14 cellular contexts compared by ENCODE assay signal in the genomic region with DNA sequence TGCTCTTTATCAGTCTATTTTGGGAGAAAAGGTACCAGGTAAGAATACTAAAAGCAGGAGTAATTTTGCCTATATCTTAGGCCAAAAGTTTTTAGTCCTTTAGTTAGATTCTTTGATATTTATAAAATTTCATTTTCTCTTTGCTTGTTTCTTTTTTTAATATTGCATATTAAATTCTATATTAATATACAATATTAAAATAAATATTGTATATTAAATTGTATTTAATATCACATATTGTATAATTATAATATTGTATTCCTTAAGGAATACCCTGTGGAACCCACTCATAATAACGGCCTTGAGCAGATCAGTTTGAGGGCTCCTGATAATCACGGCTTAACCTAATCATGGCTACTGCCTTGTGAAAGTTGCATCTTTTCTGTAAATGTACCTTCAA. TPM values are rescaled to one million over a fixed set of nuclear protein-coding genes. Genes with fewer than 3 reads are reported as not detected.
DNase-seq lines count a peak whose midpoint lies in the region; ATAC-seq and TF ChIP-seq lines count a peak whose summit lies in the region.
"Had no signal": no experiment of that assay in that cellular context is flagged by ENCODE, and none has a peak within 500 bp of the region (broad histone marks: within the 10 kb centered on the region; RNA-seq: fewer than 3 reads in every experiment).

No MANE protein-coding gene starts in this region.

- H3K9me3 Mint-ChIP-seq in activated naive CD4-positive, alpha-beta T cell treated with anti-CD3 and anti-CD28 coated beads, Interleukin-2, amount 50 U/mL, for 24 hours = no peaks in the 10 kb centered on the region

- peak overlapping the region; percentile 85 for H3K4me2 ChIP-seq in skeletal muscle satellite cell (ENCODE audit: low read length)

- no peak overlapping the region for H3K27ac Mint-ChIP-seq in activated naive CD4-positive, alpha-beta T cell treated with anti-CD3 and anti-CD28 coated beads, Interleukin-2, amount 50 U/mL, for 24 hours
- H3K27ac Mint-ChIP-seq in T-helper 17 cell = no peak overlapping the region

- H3K9me3 ChIP-seq in T-helper 17 cell (ENCODE audit: control insufficient read depth, low read length, poor library complexity, severe bottlenecking) (no peaks in the 10 kb centered on the region), skeletal muscle satellite cell (replicated peaks; ENCODE audit: low read length) (no peaks in the 10 kb centered on the region), upper lobe of right lung (no peaks in the 10 kb centered on the region)
- H3K9me3 ChIP-seq: left lung, thoracic aorta had no signal

- H3K4me1 ChIP-seq in skeletal muscle satellite cell (ENCODE audit: control insufficient read depth, insufficient read depth, low read length) (peaks cover 12% of the 10 kb centered on the region), upper lobe of right lung (peaks cover 23% of the 10 kb centered on the region)

- no peak for ATAC-seq in T-helper 17 cell
- no peak for ATAC-seq in upper lobe of right lung
- ATAC-seq: left lung had no signal

- intact Hi-C loops in upper lobe of right lung (cut with DNase I) = no loop called here

- H3K27ac ChIP-seq in upper lobe of right lung = no peak overlapping the region
- H3K27ac ChIP-seq: left lung had no signal

- DNase-seq in activated naive CD4-positive, alpha-beta T cell treated with Interleukin-2 at 50 U/mL for 16 hours = no peak
- DNase-seq in T-helper 17 cell (no peak), fibroblast of mammary gland (ENCODE audit: low read depth) (no peak), upper lobe of right lung (no peak), cortex of kidney (lab: John Stamatoyannopoulos, UW) (no peak), islet precursor cell (no peak)
- DNase-seq: activated gamma-delta T cell; COR-L47; left lung; NCI-H2171 treated with DMSO at 0.1 percent for 48 hours; stimulated activated CD4-positive, alpha-beta T cell treated with anti-CD3 and anti-CD28 coated beads, Interleukin-15, amount 100 ng/mL, for 24 hours had no signal

- no peaks in the 10 kb centered on the region for H3K27me3 Mint-ChIP-seq in activated naive CD4-positive, alpha-beta T cell treated with anti-CD3 and anti-CD28 coated beads, Interleukin-2, amount 50 U/mL, for 24 hours
- H3K27me3 Mint-ChIP-seq in T-helper 17 cell = no peaks in the 10 kb centered on the region

- H3K9ac ChIP-seq in skeletal muscle satellite cell (ENCODE audit: low read depth, low read length) = peak overlapping the region; percentile 100

- no peak for TF ChIP-seq CTCF in fibroblast of mammary gland (conservative IDR thresholded peaks at IDR 0.05; ENCODE audit: control insufficient read depth, insufficient read depth, low read depth, low read length)
- no peak for TF ChIP-seq CTCF in upper lobe of right lung (IDR thresholded peaks at IDR 0.05)

- H3K36me3 ChIP-seq in skeletal muscle satellite cell (ENCODE audit: insufficient read depth, low read length) (peaks cover 51% of the 10 kb centered on the region), upper lobe of right lung (peaks cover 63% of the 10 kb centered on the region)

- H3K4me3 ChIP-seq in fibroblast of mammary gland (ENCODE audit: control insufficient read depth, low read depth, low read length) (peak overlapping the region; percentile 100), skeletal muscle satellite cell (ENCODE audit: low read length) (peak overlapping the region; percentile 98), upper lobe of right lung (no peak overlapping the region)

- H3K4me3 Mint-ChIP-seq in activated naive CD4-positive, alpha-beta T cell treated with anti-CD3 and anti-CD28 coated beads, Interleukin-2, amount 50 U/mL, for 24 hours = peak overlapping the region; percentile 95
- peak overlapping the region; percentile 67 for H3K4me3 Mint-ChIP-seq in T-helper 17 cell

- H3K4me1 Mint-ChIP-seq in activated naive CD4-positive, alpha-beta T cell treated with anti-CD3 and anti-CD28 coated beads, Interleukin-2, amount 50 U/mL, for 24 hours = peaks cover 62% of the 10 kb centered on the region
- H3K4me1 Mint-ChIP-seq in T-helper 17 cell = peaks cover 47% of the 10 kb centered on the region

- no peaks in the 10 kb centered on the region for H3K27me3 ChIP-seq in skeletal muscle satellite cell (ENCODE audit: control insufficient read depth, insufficient read depth, low read length)
- no peaks in the 10 kb centered on the region for H3K27me3 ChIP-seq in upper lobe of right lung
- H3K27me3 ChIP-seq: left lung had no signal

- H3K36me3 Mint-ChIP-seq in activated naive CD4-positive, alpha-beta T cell treated with anti-CD3 and anti-CD28 coated beads, Interleukin-2, amount 50 U/mL, for 24 hours = peaks cover 31% of the 10 kb centered on the region
- peaks cover 17% of the 10 kb centered on the region for H3K36me3 Mint-ChIP-seq in T-helper 17 cell (ENCODE audit: low read depth)

RNA-seq across cellular contexts. Expression of gene CEP95, which starts 1.9 kb away (rescaled TPM):
- total RNA-seq in T-helper 17 cell = 100 to 1,000 TPM; 130 to 143 TPM
- total RNA-seq in skeletal muscle satellite cell (2012; rRNA removed) = 12.9 and 17.5 TPM in 2 replicates
- 40.3 TPM for total RNA-seq in upper lobe of right lung

RNA-seq across cellular contexts. Expression of gene DDX5, which starts 2.6 kb away (rescaled TPM):
- total RNA-seq in T-helper 17 cell (1,000 to 10,000 TPM; 2,533 to 2,679 TPM), upper lobe of right lung (881 TPM)
- total RNA-seq in skeletal muscle satellite cell (2012; rRNA removed) = 240 and 255 TPM in 2 replicates

RNA-seq across cellular contexts. Expression of gene POLG2, which starts 11.8 kb away (rescaled TPM):
- 10 to 100 TPM; 37.1 to 39.0 TPM for total RNA-seq in T-helper 17 cell
- 4.8 and 5.9 TPM in 2 replicates for total RNA-seq in skeletal muscle satellite cell (2012; rRNA removed)
- total RNA-seq in upper lobe of right lung = 12.6 TPM

RNA-seq across cellular contexts. Expression of gene MILR1, which starts 59.8 kb away (rescaled TPM):
- total RNA-seq in T-helper 17 cell = 1 to 10 TPM; 1.0 to 1.4 TPM
- 26.2 and 28.6 TPM in 2 replicates for total RNA-seq in skeletal muscle satellite cell (2012; rRNA removed)
- total RNA-seq in upper lobe of right lung = 17.9 TPM
